In genomic region chr6:160077526-160077925, GRCh38 we compare ENCODE assay signal across 29 cellular contexts. TPM values are rescaled to one million over a fixed set of nuclear protein-coding genes. Genes with fewer than 3 reads are reported as not detected.
DNase-seq lines count a peak whose midpoint lies in the region; ATAC-seq and TF ChIP-seq lines count a peak whose summit lies in the region.
"Had no signal": no experiment of that assay in that cellular context is flagged by ENCODE, and none has a peak within 500 bp of the region (broad histone marks: within the 10 kb centered on the region; RNA-seq: fewer than 3 reads in every experiment).

No MANE protein-coding gene starts in this region.

- H3K36me3 ChIP-seq in fibroblast of lung (ENCODE audit: control insufficient read depth, insufficient read depth, low read length) = peaks cover 25% of the 10 kb centered on the region
- H3K36me3 ChIP-seq in vagina = peaks cover 0 to 77% of the 10 kb centered on the region in 2 donors

- no peak for ATAC-seq in activated T-helper 17 cell treated with anti-CD3 and anti-CD28 coated beads, Interleukin-2, amount 50 U/mL, for 72 hours (replicated peaks)
- ATAC-seq: gastroesophageal sphincter, right lobe of liver had no signal

- H3K27me3 ChIP-seq in fibroblast of lung (ENCODE audit: control insufficient read depth, insufficient read depth, low read length) = no peaks in the 10 kb centered on the region
- H3K27me3 ChIP-seq in vagina = no peaks in the 10 kb centered on the region
- H3K27me3 ChIP-seq: adrenal gland; BLaER1 treated with 17β-estradiol and CSF1 and Interleukin-3, amounts not matched to agents 10 nM and 100 nM; gastroesophageal sphincter; neural progenitor cell; right lobe of liver had no signal

- intact Hi-C loops in activated CD4-positive, alpha-beta memory T cell treated with anti-CD3 and anti-CD28 coated beads for 36 hours (cut with micrococcal nuclease) = loop anchor here (5.0 kb wide), 1 partner anchor 100 kb away; no protein-coding TSS in a partner anchor
- intact Hi-C loops in vagina (cut with DNase I) = no loop called here

- no peaks in the 10 kb centered on the region for H4K20me1 ChIP-seq in fibroblast of lung (ENCODE audit: control insufficient read depth, extremely low read depth, insufficient read depth, low read length)

- CTCF ChIA-PET in activated CD4-positive, alpha-beta memory T cell treated with anti-CD3 and anti-CD28 coated beads, Interleukin-2, amount 10 ng/mL, durations not matched to agents 7 days and 5 days (lab: Charles Lee) = no interaction called here
- CTCF ChIA-PET in activated CD4-positive, alpha-beta memory T cell treated with anti-CD3 and anti-CD28 coated beads for 36 hours (lab: Charles Lee) = interaction anchor here (1.0 kb wide), 1 partner anchor 456 kb away, joined by 3 read pairs; no protein-coding TSS in a partner anchor

- H3K9me3 Mint-ChIP-seq in activated CD4-positive, alpha-beta memory T cell treated with anti-CD3 and anti-CD28 coated beads, Interleukin-2, amount 10 ng/mL, durations not matched to agents 7 days and 5 days = no peaks in the 10 kb centered on the region
- H3K9me3 Mint-ChIP-seq in activated CD4-positive, alpha-beta memory T cell treated with anti-CD3 and anti-CD28 coated beads for 36 hours = no peaks in the 10 kb centered on the region
- H3K9me3 Mint-ChIP-seq in activated T-helper 17 cell treated with anti-CD3 and anti-CD28 coated beads, Interleukin-2, amount 50 U/mL, for 72 hours = no peaks in the 10 kb centered on the region
- H3K9me3 Mint-ChIP-seq: immature natural killer cell had no signal

- H3K27ac ChIP-seq in fibroblast of lung (ENCODE audit: insufficient read depth, low read length) (peak overlapping the region; percentile 34), substantia nigra (ENCODE audit: low read depth, low read length, poor library complexity, severe bottlenecking) (no peak overlapping the region), vagina (no peak overlapping the region)
- H3K27ac ChIP-seq: adrenal gland; BLaER1 treated with 17β-estradiol and CSF1 and Interleukin-3, amounts not matched to agents 10 nM and 100 nM; gastroesophageal sphincter; HL-60; neural progenitor cell; right lobe of liver; RWPE1 had no signal

- peaks cover 14% of the 10 kb centered on the region for H3K4me1 Mint-ChIP-seq in activated CD4-positive, alpha-beta memory T cell treated with anti-CD3 and anti-CD28 coated beads, Interleukin-2, amount 10 ng/mL, durations not matched to agents 7 days and 5 days
- peaks cover 12% of the 10 kb centered on the region for H3K4me1 Mint-ChIP-seq in activated CD4-positive, alpha-beta memory T cell treated with anti-CD3 and anti-CD28 coated beads for 36 hours (ENCODE audit: low read depth)
- H3K4me1 Mint-ChIP-seq in activated T-helper 17 cell treated with anti-CD3 and anti-CD28 coated beads, Interleukin-2, amount 50 U/mL, for 72 hours = no peaks in the 10 kb centered on the region

- no peak for DNase-seq in activated CD4-positive, alpha-beta memory T cell treated with anti-CD3 and anti-CD28 coated beads, Interleukin-2, amount 10 ng/mL, durations not matched to agents 7 days and 5 days
- no peak for DNase-seq in activated CD4-positive, alpha-beta memory T cell treated with anti-CD3 and anti-CD28 coated beads for 36 hours
- DNase-seq in fibroblast of lung (ENCODE audit: low read depth in 2 of 2) = peak; percentile 13 to 56
- no peak for DNase-seq in mesenteric fat pad (ENCODE audit: low spot score)
- DNase-seq in SIG-M5 (lab: John Stamatoyannopoulos, UW) = no peak
- no peak for DNase-seq in substantia nigra (lab: John Stamatoyannopoulos, UW)
- no peak for DNase-seq in vagina (ENCODE audit: extremely low spot score in 2 of 2)
- DNase-seq: 8988T; activated CD4-positive, alpha-beta T cell treated with anti-CD3 and anti-CD28 coated beads for 4 hours; activated gamma-delta T cell treated with Interleukin-2 at 50 U/mL for 16 hours; activated T-cell treated with anti-CD3 and anti-CD28 coated beads, Interleukin-2, amount 50 U/mL, for 1 hour; adrenal gland; effector CD8-positive, alpha-beta T cell; hypothalamus; immature natural killer cell; NCI-H1417; NCI-H2081; NCI-H2227 treated with DMSO at 0.1 percent for 48 hours; NCI-H69; SK-N-SH; stimulated activated CD4-positive, alpha-beta T cell treated with anti-CD3 and anti-CD28 coated beads, Interleukin-12 subunit alpha, Interleukin-12 subunit beta, amount 100 ng/mL, for 4 hours; stimulated activated CD4-positive, alpha-beta T cell treated with anti-CD3 and anti-CD28 coated beads, Interleukin-4, amount 100 ng/mL, for 1 hour had no signal

- peak overlapping the region; percentile 15 for H3K4me2 ChIP-seq in fibroblast of lung (ENCODE audit: extremely low read depth, insufficient read depth, low read length)
- H3K4me2 ChIP-seq: BLaER1 treated with 17β-estradiol and CSF1 and Interleukin-3, amounts not matched to agents 10 nM and 100 nM; neural progenitor cell; SK-N-SH had no signal

- peaks cover 76% of the 10 kb centered on the region for H3K36me3 Mint-ChIP-seq in activated CD4-positive, alpha-beta memory T cell treated with anti-CD3 and anti-CD28 coated beads, Interleukin-2, amount 10 ng/mL, durations not matched to agents 7 days and 5 days (ENCODE audit: low read depth)
- H3K36me3 Mint-ChIP-seq in activated CD4-positive, alpha-beta memory T cell treated with anti-CD3 and anti-CD28 coated beads for 36 hours = peaks cover 64% of the 10 kb centered on the region
- H3K36me3 Mint-ChIP-seq in activated T-helper 17 cell treated with anti-CD3 and anti-CD28 coated beads, Interleukin-2, amount 50 U/mL, for 72 hours (ENCODE audit: low read depth) = peaks cover 100% of the 10 kb centered on the region

- H3K9me3 ChIP-seq in fibroblast of lung (ENCODE audit: control insufficient read depth, insufficient read depth, low read depth, low read length) (no peaks in the 10 kb centered on the region), vagina (no peaks in the 10 kb centered on the region)
- H3K9me3 ChIP-seq: adrenal gland, gastroesophageal sphincter, right lobe of liver, SK-N-SH had no signal

- TF ChIP-seq POLR2A in vagina (IDR thresholded peaks at IDR 0.05) = no peak

- H2AFZ ChIP-seq in fibroblast of lung (ENCODE audit: low read length) = no peak overlapping the region
- H2AFZ ChIP-seq: neural progenitor cell had no signal

- POLR2A ChIA-PET in activated CD4-positive, alpha-beta memory T cell treated with anti-CD3 and anti-CD28 coated beads, Interleukin-2, amount 10 ng/mL, durations not matched to agents 7 days and 5 days (lab: Charles Lee) = interaction anchor here (1.5 kb wide), 1 partner anchor 8 kb away, joined by 5 read pairs; no protein-coding TSS in a partner anchor
- POLR2A ChIA-PET in activated CD4-positive, alpha-beta memory T cell treated with anti-CD3 and anti-CD28 coated beads for 36 hours (lab: Charles Lee) = no interaction called here

- TF ChIP-seq CTCF in fibroblast of lung (conservative IDR thresholded peaks at IDR 0.05 in 1 of 2, IDR thresholded peaks at IDR 0.05 in 1 of 2; ENCODE audit: low read depth in 1 of 2, low read length in 2 of 2) (no peak), vagina (IDR thresholded peaks at IDR 0.05) (no peak)

- no peaks in the 10 kb centered on the region for H3K79me2 ChIP-seq in fibroblast of lung (ENCODE audit: control insufficient read depth, insufficient read depth, low read length)

- no peak overlapping the region for H3K4me3 Mint-ChIP-seq in activated CD4-positive, alpha-beta memory T cell treated with anti-CD3 and anti-CD28 coated beads, Interleukin-2, amount 10 ng/mL, durations not matched to agents 7 days and 5 days
- H3K4me3 Mint-ChIP-seq in activated CD4-positive, alpha-beta memory T cell treated with anti-CD3 and anti-CD28 coated beads for 36 hours = no peak overlapping the region
- H3K4me3 Mint-ChIP-seq in activated T-helper 17 cell treated with anti-CD3 and anti-CD28 coated beads, Interleukin-2, amount 50 U/mL, for 72 hours = no peak overlapping the region
- H3K4me3 Mint-ChIP-seq: immature natural killer cell, neural progenitor cell had no signal

- H3K4me3 ChIP-seq in fibroblast of lung (replicated peaks in 1 of 4; ENCODE audit: control extremely low read depth in 1 of 4, insufficient read depth in 1 of 4, low read depth in 3 of 4, low read length in 4 of 4) = no peak overlapping the region
- H3K4me3 ChIP-seq in vagina = no peak overlapping the region
- H3K4me3 ChIP-seq: adrenal gland; BLaER1 treated with 17β-estradiol and CSF1 and Interleukin-3, amounts not matched to agents 10 nM and 100 nM; gastroesophageal sphincter; neural progenitor cell; right lobe of liver had no signal

- H3K27ac Mint-ChIP-seq in activated CD4-positive, alpha-beta memory T cell treated with anti-CD3 and anti-CD28 coated beads, Interleukin-2, amount 10 ng/mL, durations not matched to agents 7 days and 5 days = peak overlapping the region; percentile 30
- H3K27ac Mint-ChIP-seq in activated CD4-positive, alpha-beta memory T cell treated with anti-CD3 and anti-CD28 coated beads for 36 hours = no peak overlapping the region
- peak overlapping the region; percentile 46 for H3K27ac Mint-ChIP-seq in activated T-helper 17 cell treated with anti-CD3 and anti-CD28 coated beads, Interleukin-2, amount 50 U/mL, for 72 hours
- H3K27ac Mint-ChIP-seq: neural progenitor cell had no signal

- no peak overlapping the region for H3K9ac ChIP-seq in fibroblast of lung (ENCODE audit: insufficient read depth, low read length)
- H3K9ac ChIP-seq: BLaER1 treated with 17β-estradiol and CSF1 and Interleukin-3, amounts not matched to agents 10 nM and 100 nM; neural progenitor cell; SK-N-SH had no signal

- peaks cover 12% of the 10 kb centered on the region for H3K4me1 ChIP-seq in fibroblast of lung (ENCODE audit: control insufficient read depth, extremely low read depth, insufficient read depth, low read length)
- H3K4me1 ChIP-seq in vagina = no peaks in the 10 kb centered on the region
- H3K4me1 ChIP-seq: adrenal gland, gastroesophageal sphincter, neural progenitor cell had no signal

- H3K27me3 Mint-ChIP-seq in activated CD4-positive, alpha-beta memory T cell treated with anti-CD3 and anti-CD28 coated beads, Interleukin-2, amount 10 ng/mL, durations not matched to agents 7 days and 5 days = no peaks in the 10 kb centered on the region
- no peaks in the 10 kb centered on the region for H3K27me3 Mint-ChIP-seq in activated CD4-positive, alpha-beta memory T cell treated with anti-CD3 and anti-CD28 coated beads for 36 hours
- no peaks in the 10 kb centered on the region for H3K27me3 Mint-ChIP-seq in activated T-helper 17 cell treated with anti-CD3 and anti-CD28 coated beads, Interleukin-2, amount 50 U/mL, for 72 hours

RNA-seq across cellular contexts. Expression of gene SLC22A1, which starts 44.1 kb away (rescaled TPM):
- 1 to 10 TPM in 1 of 2 experiments, under 1 TPM in 1; 0.81 to 1.3 TPM for total RNA-seq in activated CD4-positive, alpha-beta memory T cell treated with anti-CD3 and anti-CD28 coated beads, Interleukin-2, amount 10 ng/mL, durations not matched to agents 7 days and 5 days
- under 1 TPM; 0.14 to 0.99 TPM for total RNA-seq in activated CD4-positive, alpha-beta memory T cell treated with anti-CD3 and anti-CD28 coated beads for 36 hours
- total RNA-seq in activated T-helper 17 cell treated with anti-CD3 and anti-CD28 coated beads, Interleukin-2, amount 50 U/mL, for 72 hours = 1 to 10 TPM; 3.3 to 3.7 TPM
- total RNA-seq in fibroblast of lung = 0.26 and 0.50 TPM in 2 replicates
- polyA plus RNA-seq in fibroblast of lung = 0.06 and 0.07 TPM in 2 replicates
- 0.08 TPM in 1 of 2 replicates, not detected in the other for polyA plus RNA-seq in fibroblast of lung (2012)
- polyA minus RNA-seq in fibroblast of lung (ENCODE audit: low replicate concordance) = not detected in 2 replicates
- total RNA-seq in mesenteric fat pad = 3.4 TPM
- 1.2 TPM for total RNA-seq in vagina

Comparison
In these comparisons a context has a peak if more than half of its experiments do, and no peak if none do; other contexts are left out.
1. DNase-seq: peak in fibroblast of lung (2 of 2); none in activated CD4-positive, alpha-beta memory T cell treated with anti-CD3 and anti-CD28 coated beads, Interleukin-2, amount 10 ng/mL, durations not matched to agents 7 days and 5 days (single experiment), activated CD4-positive, alpha-beta memory T cell treated with anti-CD3 and anti-CD28 coated beads for 36 hours (single experiment), mesenteric fat pad (single experiment), SIG-M5 (single experiment), substantia nigra (0 of 49) and vagina (0 of 2).